Comparison of ENCODE assay signal across 12 cellular contexts in the genomic region with DNA sequence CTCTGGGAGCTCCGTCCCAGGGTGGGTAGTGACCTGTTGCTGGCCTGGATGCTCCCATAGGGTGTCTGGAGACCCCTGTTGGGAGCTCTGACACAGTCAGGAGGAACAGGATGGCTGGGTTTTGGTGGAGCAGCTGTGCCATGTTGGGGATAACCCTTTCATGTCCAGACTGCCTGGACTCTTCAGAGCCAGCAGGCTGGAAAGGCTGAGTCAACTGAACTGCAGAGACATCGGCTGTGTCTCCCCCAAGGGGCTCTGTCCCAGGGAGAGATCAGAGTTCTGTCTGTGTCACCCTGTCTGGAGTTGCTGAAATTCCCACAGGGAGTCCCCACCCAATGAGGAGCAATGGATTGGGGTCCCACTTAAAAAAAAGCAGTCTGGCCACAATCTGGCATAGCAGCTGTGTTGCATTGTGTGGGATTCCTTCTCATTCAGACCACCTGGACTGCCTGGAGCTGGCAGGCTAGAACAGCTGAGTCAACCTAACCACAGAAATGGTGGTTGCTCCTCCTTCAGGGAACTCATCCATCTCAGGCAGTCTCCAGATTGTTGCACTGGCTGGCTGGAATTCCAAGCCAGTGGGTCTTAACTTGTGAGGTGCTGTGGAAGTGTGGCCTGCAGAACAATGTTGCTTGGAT. TPM values are rescaled to one million over a fixed set of nuclear protein-coding genes. Genes with fewer than 3 reads are reported as not detected.
A peak's percentile ranks its signal among the peaks of the same experiment; 100 is the strongest.
DNase-seq lines count a peak whose midpoint lies in the region; ATAC-seq and TF ChIP-seq lines count a peak whose summit lies in the region.
"Had no signal": no experiment of that assay in that cellular context is flagged by ENCODE, and none has a peak within 500 bp of the region (broad histone marks: within the 10 kb centered on the region; RNA-seq: fewer than 3 reads in every experiment).

No MANE protein-coding gene starts in this region.

- peaks cover 14% of the 10 kb centered on the region for H3K4me1 ChIP-seq in osteoblast (ENCODE audit: insufficient read depth, low read length)

- no peaks in the 10 kb centered on the region for H3K36me3 ChIP-seq in osteoblast (ENCODE audit: insufficient read depth, low read length)

- H3K27me3 Mint-ChIP-seq in activated CD4-positive, alpha-beta T cell treated with anti-CD3 and anti-CD28 coated beads for 36 hours = no peaks in the 10 kb centered on the region
- no peaks in the 10 kb centered on the region for H3K27me3 Mint-ChIP-seq in activated T-cell treated with anti-CD3 and anti-CD28 coated beads, Interleukin-2, amount 50 U/mL, for 24 hours

- H3K79me2 ChIP-seq in osteoblast (ENCODE audit: insufficient read depth, low read length) = peaks cover 81% of the 10 kb centered on the region

- no peak overlapping the region for H3K27ac Mint-ChIP-seq in activated CD4-positive, alpha-beta T cell treated with anti-CD3 and anti-CD28 coated beads for 36 hours
- H3K27ac Mint-ChIP-seq in activated T-cell treated with anti-CD3 and anti-CD28 coated beads, Interleukin-2, amount 50 U/mL, for 24 hours = no peak overlapping the region

- peak; percentile 83 for DNase-seq in Daoy (ENCODE audit: low read depth)
- DNase-seq in NCI-H524 (lab: John Stamatoyannopoulos, UW) = peak; percentile 37 to 80
- DNase-seq in dedifferentiated amniotic fluid mesenchymal stem cell (ENCODE audit: extremely low spot score) = peak; percentile 81
- DNase-seq in osteoblast (ENCODE audit: insufficient read length, low spot score, missing footprints) = peak; percentile 65
- no peak for DNase-seq in Right ventricle myocardium superior
- no peak for DNase-seq in GM20000 (ENCODE audit: low spot score)
- DNase-seq in activated CD4-positive, alpha-beta T cell treated with anti-CD3 and anti-CD28 coated beads for 36 hours = no peak
- no peak for DNase-seq in activated T-cell treated with anti-CD3 and anti-CD28 coated beads, Interleukin-2, amount 50 U/mL, for 24 hours
- DNase-seq: activated T-cell treated with anti-CD3 and anti-CD28 coated beads for 4 hours, esophagus squamous epithelium, NCI-H2029, occipital lobe had no signal

- H3K4me3 ChIP-seq in osteoblast (ENCODE audit: insufficient read depth, low read length) = no peak overlapping the region
- H3K4me3 ChIP-seq: esophagus squamous epithelium had no signal

- peaks cover 87% of the 10 kb centered on the region for H3K36me3 Mint-ChIP-seq in activated CD4-positive, alpha-beta T cell treated with anti-CD3 and anti-CD28 coated beads for 36 hours (ENCODE audit: low read depth)
- H3K36me3 Mint-ChIP-seq in activated T-cell treated with anti-CD3 and anti-CD28 coated beads, Interleukin-2, amount 50 U/mL, for 24 hours (ENCODE audit: low read depth) = peaks cover 94% of the 10 kb centered on the region

- H4K20me1 ChIP-seq in osteoblast (ENCODE audit: insufficient read depth, low read length) = peaks cover 14% of the 10 kb centered on the region

- peak overlapping the region; percentile 73 for H3K4me2 ChIP-seq in osteoblast (ENCODE audit: insufficient read depth, low read length)

- no peaks in the 10 kb centered on the region for H3K9me3 ChIP-seq in osteoblast (ENCODE audit: low read depth, low read length)

- TF ChIP-seq CTCF in osteoblast (IDR thresholded peaks at IDR 0.05; ENCODE audit: extremely low read depth, low read depth, low read length) (no peak), GM20000 (IDR thresholded peaks at IDR 0.05; ENCODE audit: extremely low read depth, missing control alignments) (no peak)

- H3K4me3 Mint-ChIP-seq in activated CD4-positive, alpha-beta T cell treated with anti-CD3 and anti-CD28 coated beads for 36 hours = no peak overlapping the region
- no peak overlapping the region for H3K4me3 Mint-ChIP-seq in activated T-cell treated with anti-CD3 and anti-CD28 coated beads, Interleukin-2, amount 50 U/mL, for 24 hours

- peaks cover 8% of the 10 kb centered on the region for H3K4me1 Mint-ChIP-seq in activated CD4-positive, alpha-beta T cell treated with anti-CD3 and anti-CD28 coated beads for 36 hours
- H3K4me1 Mint-ChIP-seq in activated T-cell treated with anti-CD3 and anti-CD28 coated beads, Interleukin-2, amount 50 U/mL, for 24 hours (ENCODE audit: low read depth) = peaks cover 10% of the 10 kb centered on the region

- H2AFZ ChIP-seq in osteoblast (ENCODE audit: low read length) = peak overlapping the region; percentile 38

- POLR2A ChIA-PET in activated CD4-positive, alpha-beta T cell treated with anti-CD3 and anti-CD28 coated beads for 36 hours (lab: Charles Lee) = no interaction called here

- H3K27me3 ChIP-seq in osteoblast (ENCODE audit: insufficient read depth, low read length) = no peaks in the 10 kb centered on the region
- H3K27me3 ChIP-seq: esophagus squamous epithelium had no signal

- CTCF ChIA-PET in activated CD4-positive, alpha-beta T cell treated with anti-CD3 and anti-CD28 coated beads for 36 hours (lab: Charles Lee) = interaction anchor here (0.8 to 1.5 kb wide), 4 partner anchors 51 to 502 kb away, joined by 3 to 4 read pairs (median 3); no protein-coding TSS in a partner anchor

- no peak for ATAC-seq in Right ventricle myocardium superior (ENCODE audit: poor library complexity)
- ATAC-seq in activated CD4-positive, alpha-beta T cell treated with anti-CD3 and anti-CD28 coated beads for 36 hours = no peak

- peaks cover 45% of the 10 kb centered on the region for H3K9me3 Mint-ChIP-seq in activated CD4-positive, alpha-beta T cell treated with anti-CD3 and anti-CD28 coated beads for 36 hours (ENCODE audit: low read depth)
- H3K9me3 Mint-ChIP-seq in activated T-cell treated with anti-CD3 and anti-CD28 coated beads, Interleukin-2, amount 50 U/mL, for 24 hours = peaks cover 56% of the 10 kb centered on the region

- intact Hi-C loops in Right ventricle myocardium superior (cut with DNase I) = no loop called here
- intact Hi-C loops in activated CD4-positive, alpha-beta T cell treated with anti-CD3 and anti-CD28 coated beads for 36 hours (cut with DNase I, micrococcal nuclease) = no loop called here

- peak overlapping the region; percentile 70 for H3K27ac ChIP-seq in osteoblast (ENCODE audit: low read depth, low read length)
- H3K27ac ChIP-seq: esophagus squamous epithelium had no signal

RNA-seq across cellular contexts. Expression of a gene that starts 37.2 kb away (rescaled TPM):
- total RNA-seq in Daoy (2014; rRNA removed; shearing (Covaris generic)) = 117 and 142 TPM in 2 replicates
- 32.1 and 34.0 TPM in 2 replicates for total RNA-seq in osteoblast
- total RNA-seq in Right ventricle myocardium superior = 27.7 TPM
- total RNA-seq in activated CD4-positive, alpha-beta T cell treated with anti-CD3 and anti-CD28 coated beads for 36 hours = 10 to 100 TPM; 58.7 to 67.3 TPM

Comparison
In these comparisons a context has a peak if more than half of its experiments do, and no peak if none do; other contexts are left out.
1. DNase-seq: peak in Daoy (single experiment), NCI-H524 (2 of 2), dedifferentiated amniotic fluid mesenchymal stem cell (single experiment) and osteoblast (single experiment); none in Right ventricle myocardium superior (single experiment), GM20000 (single experiment), activated CD4-positive, alpha-beta T cell treated with anti-CD3 and anti-CD28 coated beads for 36 hours (single experiment) and activated T-cell treated with anti-CD3 and anti-CD28 coated beads, Interleukin-2, amount 50 U/mL, for 24 hours (single experiment).